14 cellular contexts compared by ENCODE assay signal in the genomic region with DNA sequence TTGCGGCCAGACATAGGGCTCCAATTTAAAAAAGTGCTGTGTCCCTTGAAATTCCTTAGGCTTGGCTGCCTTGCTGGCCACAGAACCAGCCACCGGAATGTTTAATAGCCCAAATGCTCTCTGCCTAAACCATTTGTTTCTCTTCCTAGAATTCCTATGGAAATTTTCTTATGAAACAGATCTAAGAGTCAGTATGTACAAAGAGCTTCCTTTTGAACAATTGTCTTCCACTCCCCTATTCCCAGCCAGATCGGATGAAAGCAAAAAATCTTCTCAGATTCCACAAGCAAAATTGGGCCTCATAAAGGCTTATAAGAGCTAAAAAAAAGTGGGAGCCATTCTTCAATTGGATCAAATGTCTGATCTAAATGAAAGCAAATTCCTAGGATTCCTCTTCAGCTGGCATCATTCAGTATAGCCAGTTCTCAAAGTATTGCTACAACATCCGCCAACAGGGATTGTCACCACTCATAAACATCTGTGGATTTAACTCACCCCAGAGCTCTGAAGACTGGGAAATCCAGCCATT.
A peak's percentile ranks its signal among the peaks of the same experiment; 100 is the strongest.
DNase-seq lines count a peak whose midpoint lies in the region; ATAC-seq and TF ChIP-seq lines count a peak whose summit lies in the region.
"Had no signal": no experiment of that assay in that cellular context is flagged by ENCODE, and none has a peak within 500 bp of the region (broad histone marks: within the 10 kb centered on the region; RNA-seq: fewer than 3 reads in every experiment).

No MANE protein-coding gene starts in this region.

- no peak overlapping the region for H3K27ac Mint-ChIP-seq in CD4-positive, alpha-beta T cell
- H3K27ac Mint-ChIP-seq: activated CD4-positive, alpha-beta T cell treated with anti-CD3 and anti-CD28 coated beads, Interleukin-2, amount 10 ng/mL, durations not matched to agents 7 days and 5 days had no signal

- no peaks in the 10 kb centered on the region for H3K27me3 Mint-ChIP-seq in CD4-positive, alpha-beta T cell

- no peaks in the 10 kb centered on the region for H3K36me3 Mint-ChIP-seq in CD4-positive, alpha-beta T cell (ENCODE audit: low read depth)

- POLR2A ChIA-PET in CD4-positive, alpha-beta T cell (lab: Charles Lee) = no interaction called here

- H3K9ac ChIP-seq in skeletal muscle tissue (ENCODE audit: low read depth in 1 of 3, low read length in 3 of 3) = no peak overlapping the region

- H3K27me3 ChIP-seq in skeletal muscle tissue (ENCODE audit: control insufficient read depth in 3 of 3, insufficient read depth in 3 of 3, low read length in 3 of 3) = no peaks in the 10 kb centered on the region
- H3K27me3 ChIP-seq in CD4-positive, alpha-beta T cell (ENCODE audit: control insufficient read depth, insufficient read depth, low read length) = no peaks in the 10 kb centered on the region
- H3K27me3 ChIP-seq: brain microvascular endothelial cell, esophagus squamous epithelium had no signal

- no peaks in the 10 kb centered on the region for H3K9me3 Mint-ChIP-seq in CD4-positive, alpha-beta T cell
- H3K9me3 Mint-ChIP-seq: activated CD4-positive, alpha-beta T cell treated with anti-CD3 and anti-CD28 coated beads, Interleukin-2, amount 10 ng/mL, durations not matched to agents 7 days and 5 days had no signal

- H3K4me1 Mint-ChIP-seq in CD4-positive, alpha-beta T cell (ENCODE audit: low read depth) = no peaks in the 10 kb centered on the region

- peak; percentile 24 for DNase-seq in HCEC 1CT
- DNase-seq in amniotic epithelial cell (ENCODE audit: low read depth) = peak; percentile 55
- DNase-seq in iPS-NIHi11 (ENCODE audit: low spot score) = peak; percentile 15
- DNase-seq in MV-4-11 (lab: John Stamatoyannopoulos, UW) = no peak
- DNase-seq in CD4-positive, alpha-beta T cell = no peak
- no peak for DNase-seq in stimulated activated CD4-positive, alpha-beta T cell treated with anti-CD3 and anti-CD28 coated beads, Interleukin-1b, Interleukin-23, amount 100 ng/mL, for 48 hours
- DNase-seq: activated CD4-positive, alpha-beta T cell treated with anti-CD3 and anti-CD28 coated beads, Interleukin-2, amount 10 ng/mL, durations not matched to agents 7 days and 5 days; brain microvascular endothelial cell; Caco-2; esophagus squamous epithelium; left colon; NCI-H187; T-helper 1 cell had no signal

- H3K4me3 ChIP-seq in skeletal muscle tissue (ENCODE audit: low read length in 3 of 3) = no peak overlapping the region
- H3K4me3 ChIP-seq: esophagus squamous epithelium had no signal

- CTCF ChIA-PET in CD4-positive, alpha-beta T cell (lab: Charles Lee) = no interaction called here

- no peak for ATAC-seq in CD4-positive, alpha-beta T cell (ENCODE audit: poor library complexity)
- ATAC-seq: left colon had no signal

- H3K27ac ChIP-seq in skeletal muscle tissue (ENCODE audit: low read depth, low read length) = peak overlapping the region; percentile 62
- H3K27ac ChIP-seq in CD4-positive, alpha-beta T cell (ENCODE audit: low read depth, low read length) = no peak overlapping the region
- H3K27ac ChIP-seq: brain microvascular endothelial cell, esophagus squamous epithelium had no signal

- H3K36me3 ChIP-seq in skeletal muscle tissue (ENCODE audit: control insufficient read depth in 3 of 3, insufficient read depth in 3 of 3, low read length in 3 of 3) = no peaks in the 10 kb centered on the region
- H3K36me3 ChIP-seq: brain microvascular endothelial cell, esophagus squamous epithelium had no signal

- no peak for TF ChIP-seq CTCF in CD4-positive, alpha-beta T cell (IDR thresholded peaks at IDR 0.05)

- H3K9me3 ChIP-seq in skeletal muscle tissue (ENCODE audit: control insufficient read depth in 3 of 3, low read length in 3 of 3) = no peaks in the 10 kb centered on the region
- no peaks in the 10 kb centered on the region for H3K9me3 ChIP-seq in CD4-positive, alpha-beta T cell (ENCODE audit: control insufficient read depth, low read length)
- H3K9me3 ChIP-seq: Caco-2, esophagus squamous epithelium had no signal

- no peak overlapping the region for H3K4me3 Mint-ChIP-seq in CD4-positive, alpha-beta T cell
- H3K4me3 Mint-ChIP-seq: activated CD4-positive, alpha-beta T cell treated with anti-CD3 and anti-CD28 coated beads, Interleukin-2, amount 10 ng/mL, durations not matched to agents 7 days and 5 days had no signal

- intact Hi-C loops in CD4-positive, alpha-beta T cell (cut with DNase I, micrococcal nuclease) = no loop called here

- no peaks in the 10 kb centered on the region for H3K4me1 ChIP-seq in skeletal muscle tissue (ENCODE audit: control insufficient read depth in 3 of 3, insufficient read depth in 3 of 3, low read length in 3 of 3)
- H3K4me1 ChIP-seq: Caco-2 had no signal

Comparison
In these comparisons a context has a peak if more than half of its experiments do, and no peak if none do; other contexts are left out.
1. DNase-seq: peak in HCEC 1CT (single experiment), amniotic epithelial cell (single experiment) and iPS-NIHi11 (single experiment); none in MV-4-11 (single experiment), CD4-positive, alpha-beta T cell (0 of 10) and stimulated activated CD4-positive, alpha-beta T cell treated with anti-CD3 and anti-CD28 coated beads, Interleukin-1b, Interleukin-23, amount 100 ng/mL, for 48 hours (single experiment).